In the genomic region with DNA sequence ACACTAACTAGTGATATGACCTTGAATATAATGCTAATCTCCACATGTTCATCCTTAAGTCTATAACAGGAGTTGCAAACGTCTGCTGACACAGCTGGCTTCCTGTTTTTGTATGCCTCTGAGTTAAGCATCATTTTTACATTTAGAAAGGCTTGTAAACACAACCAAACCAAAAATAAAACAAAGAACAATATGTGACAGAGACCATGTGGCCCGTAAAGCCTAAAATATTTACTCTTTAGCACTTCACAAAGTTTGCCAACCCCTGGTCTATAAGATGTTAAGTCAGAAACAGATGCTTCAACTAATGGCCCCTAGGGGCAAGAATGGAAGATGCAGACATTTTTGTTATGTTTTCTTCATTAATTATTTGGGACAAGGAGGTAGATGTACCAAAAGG, we compare ENCODE assay signal across 10 cellular contexts.
DNase-seq lines count a peak whose midpoint lies in the region; ATAC-seq and TF ChIP-seq lines count a peak whose summit lies in the region.
"Had no signal": no experiment of that assay in that cellular context is flagged by ENCODE, and none has a peak within 500 bp of the region (broad histone marks: within the 10 kb centered on the region; RNA-seq: fewer than 3 reads in every experiment).

No MANE protein-coding gene starts in this region.

- peaks cover 1 to 7% (median 2%) of the 10 kb centered on the region in 3 donors for H3K27me3 Mint-ChIP-seq in CD14-positive monocyte (ENCODE audit: low read depth in 3 of 3)
- H3K27me3 Mint-ChIP-seq in HFFc6 (ENCODE audit: insufficient read depth), result no peaks in the 10 kb centered on the region
- no peaks in the 10 kb centered on the region for H3K27me3 Mint-ChIP-seq in activated T-cell treated with anti-CD3 and anti-CD28 coated beads, Interleukin-2, amount 50 U/mL, for 72 hours (ENCODE audit: low read depth)

- H3K9me3 Mint-ChIP-seq in CD14-positive monocyte, result peaks cover 0 to 2% (median 0%) of the 10 kb centered on the region in 7 donors
- no peaks in the 10 kb centered on the region for H3K9me3 Mint-ChIP-seq in HFFc6
- H3K9me3 Mint-ChIP-seq in activated T-cell treated with anti-CD3 and anti-CD28 coated beads, Interleukin-2, amount 50 U/mL, for 72 hours, result no peaks in the 10 kb centered on the region

- ATAC-seq in activated T-cell treated with anti-CD3 and anti-CD28 coated beads, Interleukin-2, amount 50 U/mL, for 72 hours (replicated peaks in 1 of 2), result no peak

- H3K4me3 ChIP-seq in astrocyte of the cerebellum (ENCODE audit: low read depth, low read length), result no peak overlapping the region

- H3K4me3 Mint-ChIP-seq in CD14-positive monocyte (no peak overlapping the region), HFFc6 (no peak overlapping the region)
- no peak overlapping the region for H3K4me3 Mint-ChIP-seq in activated T-cell treated with anti-CD3 and anti-CD28 coated beads, Interleukin-2, amount 50 U/mL, for 72 hours

- in situ Hi-C loops in astrocyte of the cerebellum (cut with HindIII; ENCODE audit: low sequenced_read_pairs), result loop anchor here (10.0 kb wide), 2 partner anchors 73 to 263 kb away; no protein-coding TSS in a partner anchor

- DNase-seq in CD14-positive monocyte (ENCODE audit: low spot score) (no peak), HFFc6 (no peak), astrocyte of the cerebellum (ENCODE audit: low read depth) (no peak), left kidney (ENCODE audit: low read depth, low spot score) (peak; percentile 14), NCI-H2107 (lab: John Stamatoyannopoulos, UW) (no peak), midbrain (lab: John Stamatoyannopoulos, UW) (no peak), NCI-H526 treated with DMSO at 0.1 percent for 48 hours (lab: John Stamatoyannopoulos, UW) (no peak)
- no peak for DNase-seq in activated T-cell treated with anti-CD3 and anti-CD28 coated beads, Interleukin-2, amount 50 U/mL, for 72 hours
- DNase-seq: activated gamma-delta T cell treated with Interleukin-2 at 50 U/mL for 16 hours; stimulated activated naive CD4-positive, alpha-beta T cell treated with Interleukin-2 at 50 U/mL for 16 hours had no signal

- intact Hi-C loops in CD14-positive monocyte (cut with micrococcal nuclease), result no loop called here

- peak; percentile 48 for TF ChIP-seq CTCF in CD14-positive monocyte (IDR thresholded peaks at IDR 0.05)
- peak; percentile 59 for TF ChIP-seq CTCF in HFFc6 (IDR thresholded peaks at IDR 0.05)
- peak; percentile 26 for TF ChIP-seq CTCF in astrocyte of the cerebellum (IDR thresholded peaks at IDR 0.05; ENCODE audit: low read depth, low read length, missing control alignments)

- H3K27ac Mint-ChIP-seq in CD14-positive monocyte (peak overlapping the region in 1 of 7 donors; percentile 38), HFFc6 (no peak overlapping the region)
- H3K27ac Mint-ChIP-seq in activated T-cell treated with anti-CD3 and anti-CD28 coated beads, Interleukin-2, amount 50 U/mL, for 72 hours, result no peak overlapping the region

- H3K4me1 Mint-ChIP-seq in CD14-positive monocyte, result peaks cover 6% of the 10 kb centered on the region
- H3K4me1 Mint-ChIP-seq in HFFc6 (ENCODE audit: low read depth), result no peaks in the 10 kb centered on the region
- no peaks in the 10 kb centered on the region for H3K4me1 Mint-ChIP-seq in activated T-cell treated with anti-CD3 and anti-CD28 coated beads, Interleukin-2, amount 50 U/mL, for 72 hours (ENCODE audit: low read depth)

- peaks cover 37 to 60% of the 10 kb centered on the region in 2 donors for H3K36me3 Mint-ChIP-seq in CD14-positive monocyte
- no peaks in the 10 kb centered on the region for H3K36me3 Mint-ChIP-seq in HFFc6 (ENCODE audit: low read depth)
- no peaks in the 10 kb centered on the region for H3K36me3 Mint-ChIP-seq in activated T-cell treated with anti-CD3 and anti-CD28 coated beads, Interleukin-2, amount 50 U/mL, for 72 hours (ENCODE audit: insufficient read depth in 2 of 2)
